ENCODE assay signal across 1 cellular context in the genomic region with DNA sequence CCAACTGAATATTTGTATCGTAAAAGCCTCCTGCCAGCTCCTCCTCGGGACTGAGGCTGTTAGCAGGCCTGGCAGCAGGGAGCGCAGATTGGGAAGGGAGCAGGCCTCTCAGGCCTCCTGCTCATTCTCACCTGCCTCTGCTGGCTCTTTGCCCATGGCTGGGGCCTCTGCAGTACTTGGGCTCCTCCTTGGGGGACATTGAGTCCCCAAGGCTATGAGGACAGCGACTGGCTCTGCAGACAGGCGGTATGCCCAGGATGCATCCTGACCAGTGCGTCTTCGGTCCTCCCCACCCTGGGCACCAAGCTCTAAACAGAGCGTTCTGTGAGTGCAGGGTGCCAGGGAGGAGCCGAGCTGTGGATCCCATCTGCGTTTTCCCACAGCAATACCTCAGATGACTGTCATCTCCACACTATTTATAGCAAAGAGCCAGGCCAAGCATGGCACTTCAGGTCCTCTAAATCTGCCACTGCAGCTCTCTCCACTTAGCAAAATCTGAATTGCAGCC.
TF ChIP-seq lines count a peak whose summit lies in the region.

No MANE protein-coding gene starts in this region.

TF ChIP-seq in K562, 482 proteins besides CTCF, POLR2A, EP300 and RAD21:
- TF ChIP-seq ZNF197 (CRISPR knock-in tag; IDR thresholded peaks at IDR 0.05; ENCODE audit: low read depth) (no peak), SLC30A9 (CRISPR knock-in tag; IDR thresholded peaks at IDR 0.05) (no peak), NFIC (IDR thresholded peaks at IDR 0.05) (0 out of 2 replicates have a peak, but pooled peaks have one; percentile 10)
